Comparison of ENCODE assay signal across 18 cellular contexts in the genomic region with DNA sequence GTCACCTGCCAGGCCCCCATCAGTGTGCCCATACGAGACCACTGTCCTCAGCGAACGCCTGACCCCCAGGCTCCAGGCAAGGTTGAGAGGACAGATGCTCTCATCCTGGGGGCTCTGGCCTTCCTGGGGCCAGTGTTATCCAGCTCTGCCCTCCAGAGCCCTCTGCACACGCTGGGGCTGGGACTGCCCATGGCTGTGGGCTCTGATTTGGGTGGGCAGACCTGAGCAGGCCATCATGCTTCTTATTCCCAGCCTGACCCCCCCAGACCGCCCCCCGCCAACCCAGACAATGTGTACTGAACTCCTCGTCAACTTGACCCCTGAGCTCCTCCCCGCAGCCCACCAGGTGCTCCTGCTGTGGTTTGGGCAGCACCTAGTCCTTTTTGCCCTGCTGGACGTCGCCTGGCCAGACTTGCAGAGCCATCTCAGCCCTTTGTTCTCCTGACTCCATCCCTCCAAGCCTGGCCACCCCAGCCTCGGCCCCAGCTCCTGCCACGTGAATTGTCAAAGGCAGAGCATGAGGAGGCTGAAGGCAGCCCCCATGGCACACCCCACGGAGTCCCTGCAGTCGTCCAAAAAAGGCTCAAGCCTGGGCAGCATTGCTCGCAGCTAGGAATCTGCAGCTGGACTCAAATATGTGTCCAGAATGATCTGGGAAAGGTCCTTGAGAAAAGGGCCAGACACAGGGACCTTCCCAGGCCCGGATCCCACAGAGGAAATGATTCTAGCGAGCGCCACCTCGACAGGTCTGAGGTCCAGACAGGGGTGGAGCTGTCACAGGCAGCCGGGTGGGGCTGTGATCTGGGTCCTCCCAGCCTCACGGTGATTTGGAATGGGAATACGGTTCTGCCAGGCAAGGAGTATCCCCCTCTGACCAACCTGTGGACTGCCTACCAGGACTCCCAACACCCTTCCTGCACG.
DNase-seq lines count a peak whose midpoint lies in the region; ATAC-seq, FAIRE-seq and TF ChIP-seq lines count a peak whose summit lies in the region.
"Had no signal": no experiment of that assay in that cellular context is flagged by ENCODE, and none has a peak within 500 bp of the region (broad histone marks: within the 10 kb centered on the region; RNA-seq: fewer than 3 reads in every experiment).

No MANE protein-coding gene starts in this region.

- no peak for TF ChIP-seq CTCF in WI38 (IDR thresholded peaks at IDR 0.05; ENCODE audit: low read depth, low read length)
- no peak for TF ChIP-seq CTCF in kidney (IDR thresholded peaks at IDR 0.05; ENCODE audit: borderline replicate concordance, extremely low read depth, insufficient read depth)
- TF ChIP-seq CTCF in smooth muscle cell (IDR thresholded peaks at IDR 0.05; ENCODE audit: borderline replicate concordance, insufficient read depth, poor library complexity, severe bottlenecking): no peak

- WGBS in smooth muscle cell (ENCODE audit: low lambda C conversion rate): 88% methylated on average over 20 of the region's 23 CpGs

- H3K36me3 ChIP-seq in kidney (ENCODE audit: control insufficient read depth in 1 of 2, insufficient read depth in 2 of 2, low read length in 2 of 2) (no peaks in the 10 kb centered on the region), smooth muscle cell (ENCODE audit: low read depth) (no peaks in the 10 kb centered on the region)
- H3K36me3 ChIP-seq: pancreas, tibial artery had no signal

- no peak overlapping the region for H3K4me2 ChIP-seq in smooth muscle cell

- no peak overlapping the region for H2AFZ ChIP-seq in smooth muscle cell (ENCODE audit: low read depth)

- H3K27me3 Mint-ChIP-seq in activated CD8-positive, alpha-beta memory T cell treated with anti-CD3 and anti-CD28 coated beads, Interleukin-2, amount 10 ng/mL, durations not matched to agents 7 days and 5 days: no peaks in the 10 kb centered on the region
- H3K27me3 Mint-ChIP-seq: CD4-positive, alpha-beta T cell had no signal

- H3K79me2 ChIP-seq in smooth muscle cell (ENCODE audit: low read depth): no peaks in the 10 kb centered on the region

- no peaks in the 10 kb centered on the region for H4K20me1 ChIP-seq in smooth muscle cell (ENCODE audit: low read depth)

- no peak for FAIRE-seq in kidney (lab: Jason Lieb, UNC)
- FAIRE-seq: astrocyte, pancreas had no signal

- H3K4me3 Mint-ChIP-seq in activated CD8-positive, alpha-beta memory T cell treated with anti-CD3 and anti-CD28 coated beads, Interleukin-2, amount 10 ng/mL, durations not matched to agents 7 days and 5 days: no peak overlapping the region
- H3K4me3 Mint-ChIP-seq: activated T-helper 17 cell treated with anti-CD3 and anti-CD28 coated beads, Interleukin-2, amount 50 U/mL, for 72 hours; CD4-positive, alpha-beta T cell; T-helper 2 cell treated with Interferon-gamma antibody and Interleukin-4, amounts not matched to agents 5 μg/mL and 100 μg/mL, for 36 hours had no signal

- no peak for ATAC-seq in activated CD8-positive, alpha-beta memory T cell treated with anti-CD3 and anti-CD28 coated beads, Interleukin-2, amount 10 ng/mL, durations not matched to agents 7 days and 5 days
- ATAC-seq in HG03469 (IDR thresholded peaks at IDR 0.05; ENCODE audit: unreplicated experiment) (no peak), HG02763 (IDR thresholded peaks at IDR 0.05; ENCODE audit: unreplicated experiment) (no peak), GM21447 (IDR thresholded peaks at IDR 0.05; ENCODE audit: unreplicated experiment) (no peak)
- ATAC-seq: activated T-helper 17 cell treated with anti-CD3 and anti-CD28 coated beads, Interleukin-2, amount 50 U/mL, for 72 hours had no signal

- H3K27ac ChIP-seq in kidney (ENCODE audit: low read depth in 2 of 2, low read length in 2 of 2) (no peak overlapping the region), smooth muscle cell (ENCODE audit: low read depth) (peak overlapping the region; percentile 47)
- H3K27ac ChIP-seq: pancreas had no signal

- DNase-seq in activated CD8-positive, alpha-beta memory T cell treated with anti-CD3 and anti-CD28 coated beads for 24 hours: peak; percentile 32
- no peak for DNase-seq in activated CD8-positive, alpha-beta memory T cell treated with anti-CD3 and anti-CD28 coated beads, Interleukin-2, amount 10 ng/mL, durations not matched to agents 7 days and 5 days
- peak; percentile 70 for DNase-seq in kidney
- no peak for DNase-seq in smooth muscle cell (lab: John Stamatoyannopoulos, UW; ENCODE audit: unreplicated experiment)
- DNase-seq: activated CD4-positive, alpha-beta T cell treated with anti-CD3 and anti-CD28 coated beads, Interleukin-2, amount 50 U/mL, for 1 hour; mesendoderm; NCI-H2081 treated with DMSO at 0.1 percent for 48 hours; NCI-H82 had no signal

- no peaks in the 10 kb centered on the region for H3K4me1 Mint-ChIP-seq in activated CD8-positive, alpha-beta memory T cell treated with anti-CD3 and anti-CD28 coated beads, Interleukin-2, amount 10 ng/mL, durations not matched to agents 7 days and 5 days
- H3K4me1 Mint-ChIP-seq: activated T-helper 17 cell treated with anti-CD3 and anti-CD28 coated beads, Interleukin-2, amount 50 U/mL, for 72 hours had no signal

- CTCF ChIA-PET in activated CD8-positive, alpha-beta memory T cell treated with anti-CD3 and anti-CD28 coated beads, Interleukin-2, amount 10 ng/mL, durations not matched to agents 7 days and 5 days (lab: Charles Lee): no interaction called here

- H3K4me1 ChIP-seq in kidney (ENCODE audit: control insufficient read depth in 1 of 2, insufficient read depth in 1 of 2, low read depth in 1 of 2, low read length in 2 of 2) (no peaks in the 10 kb centered on the region), smooth muscle cell (ENCODE audit: low read depth) (peaks cover 8% of the 10 kb centered on the region)
- H3K4me1 ChIP-seq: pancreas had no signal

- intact Hi-C loops in kidney (cut with DNase I): no loop called here

- H3K9ac ChIP-seq in kidney (ENCODE audit: low read length in 2 of 2) (no peak overlapping the region), smooth muscle cell (ENCODE audit: low read depth) (no peak overlapping the region)

- H3K9me3 ChIP-seq in kidney (ENCODE audit: control insufficient read depth in 1 of 2, low read length in 2 of 2) (no peaks in the 10 kb centered on the region), smooth muscle cell (replicated peaks; ENCODE audit: low read depth) (no peaks in the 10 kb centered on the region)
- H3K9me3 ChIP-seq: pancreas, tibial artery had no signal

- H3K36me3 Mint-ChIP-seq in activated CD8-positive, alpha-beta memory T cell treated with anti-CD3 and anti-CD28 coated beads, Interleukin-2, amount 10 ng/mL, durations not matched to agents 7 days and 5 days: no peaks in the 10 kb centered on the region

- H3F3A ChIP-seq in smooth muscle cell (ENCODE audit: low read depth): peaks cover 4% of the 10 kb centered on the region

- H3K27ac Mint-ChIP-seq in activated CD8-positive, alpha-beta memory T cell treated with anti-CD3 and anti-CD28 coated beads, Interleukin-2, amount 10 ng/mL, durations not matched to agents 7 days and 5 days: no peak overlapping the region
- H3K27ac Mint-ChIP-seq: activated T-helper 17 cell treated with anti-CD3 and anti-CD28 coated beads, Interleukin-2, amount 50 U/mL, for 72 hours; CD4-positive, alpha-beta T cell; T-helper 2 cell treated with Interferon-gamma antibody and Interleukin-4, amounts not matched to agents 5 μg/mL and 100 μg/mL, for 36 hours had no signal

- no peaks in the 10 kb centered on the region for H3K9me3 Mint-ChIP-seq in activated CD8-positive, alpha-beta memory T cell treated with anti-CD3 and anti-CD28 coated beads, Interleukin-2, amount 10 ng/mL, durations not matched to agents 7 days and 5 days (ENCODE audit: low read depth)
- H3K9me3 Mint-ChIP-seq: CD4-positive, alpha-beta T cell; T-helper 2 cell treated with Interferon-gamma antibody and Interleukin-4, amounts not matched to agents 5 μg/mL and 100 μg/mL, for 36 hours had no signal

- no peaks in the 10 kb centered on the region for H3K27me3 ChIP-seq in smooth muscle cell (ENCODE audit: low read depth)
- H3K27me3 ChIP-seq: pancreas, tibial artery had no signal

- peak overlapping the region; percentile 32 for H3K4me3 ChIP-seq in WI38 (ENCODE audit: low read depth, low read length)
- no peak overlapping the region for H3K4me3 ChIP-seq in kidney (ENCODE audit: low read length in 2 of 2)
- H3K4me3 ChIP-seq in smooth muscle cell: no peak overlapping the region
- H3K4me3 ChIP-seq: pancreas, tibial artery had no signal

Comparison
In these comparisons a context has a peak if more than half of its experiments do, and no peak if none do; other contexts are left out.
1. DNase-seq: peak in activated CD8-positive, alpha-beta memory T cell treated with anti-CD3 and anti-CD28 coated beads for 24 hours (single experiment) and kidney (single experiment); none in activated CD8-positive, alpha-beta memory T cell treated with anti-CD3 and anti-CD28 coated beads, Interleukin-2, amount 10 ng/mL, durations not matched to agents 7 days and 5 days (single experiment) and smooth muscle cell (single experiment).